ENCODE assay signal across 2 cellular contexts in genomic region chr4:55625835-55626234, GRCh38.
TF ChIP-seq lines count a peak whose summit lies in the region.

No MANE protein-coding gene starts in this region.

TF ChIP-seq in SK-N-SH, 30 proteins besides CTCF, POLR2A, EP300 and RAD21:
- no peak for TF ChIP-seq SMC3 (IDR thresholded peaks at IDR 0.05; ENCODE audit: low read depth, low read length)
- TF ChIP-seq GATA2 (CRISPR knock-in tag; IDR thresholded peaks at IDR 0.05), result peak; percentile 65
- peak; percentile 47; the same call in 1 of the 2 replicates for TF ChIP-seq RCOR1 (IDR thresholded peaks at IDR 0.05; ENCODE audit: low read length)
- no peak for TF ChIP-seq GABPA (IDR thresholded peaks at IDR 0.05; ENCODE audit: low read depth)

TF ChIP-seq in K562, 482 proteins besides CTCF, POLR2A, EP300 and RAD21:
- TF ChIP-seq ZZZ3 (IDR thresholded peaks at IDR 0.05) (no peak), PML (IDR thresholded peaks at IDR 0.05; ENCODE audit: low read length) (peak; percentile 40; the same call in 1 of the 2 replicates), ZNF384 (IDR thresholded peaks at IDR 0.05; ENCODE audit: low read depth, low read length) (no peak), NFIC (IDR thresholded peaks at IDR 0.05) (peak; percentile 47)
TF ChIP-seq in K562: peak in this region for 2.
